8 cellular contexts compared by ENCODE assay signal in the genomic region with DNA sequence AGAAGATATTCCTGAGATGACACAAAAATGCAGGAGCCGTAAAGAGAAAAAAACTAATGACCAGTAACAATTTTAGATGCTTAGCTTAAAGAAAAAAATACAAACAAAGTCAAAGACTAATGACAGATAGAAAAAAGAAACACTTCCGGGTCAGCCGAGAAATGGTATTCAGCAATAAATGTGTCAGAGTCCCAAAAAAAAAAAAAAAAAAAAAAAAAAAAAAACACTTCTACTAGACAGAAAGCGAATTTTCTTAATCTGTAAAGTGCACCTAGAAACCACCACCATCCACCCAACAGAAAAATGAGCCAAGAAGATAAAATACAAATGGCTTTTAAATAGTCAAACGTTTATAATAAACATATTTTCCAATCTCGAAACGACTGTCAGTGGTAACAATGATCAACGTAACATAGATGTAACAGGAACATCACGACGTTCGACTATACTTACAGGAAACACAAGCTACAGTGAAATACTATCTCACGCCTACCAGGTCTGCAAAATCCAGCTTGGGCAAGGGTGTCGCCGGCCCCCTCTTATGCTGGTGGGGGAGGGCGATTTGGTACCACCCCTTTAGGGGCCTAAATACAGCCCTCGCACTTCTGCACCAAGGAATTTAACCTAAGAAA. TPM values are rescaled to one million over a fixed set of nuclear protein-coding genes. Genes with fewer than 3 reads are reported as not detected.
DNase-seq lines count a peak whose midpoint lies in the region; ATAC-seq and TF ChIP-seq lines count a peak whose summit lies in the region.

No MANE protein-coding gene starts in this region.

- no peaks in the 10 kb centered on the region for H3K27me3 Mint-ChIP-seq in activated T-helper 2 cell treated with anti-CD3 and anti-CD28 coated beads, Interferon-gamma antibody, Interleukin-2, Interleukin-4, amounts not matched to agents 10 μg/mL and 5 μg/mL and 100 μg/mL, durations not matched to agents 14 hours and 24 hours and 36 hours (ENCODE audit: low read depth)

- peak overlapping the region; percentile 97 for H3K4me3 ChIP-seq in AG10803 (ENCODE audit: low read length)
- H3K4me3 ChIP-seq in HUES48 (ENCODE audit: low read depth, low read length): peak overlapping the region; percentile 90
- peak overlapping the region; percentile 90 for H3K4me3 ChIP-seq in iPS-18a (ENCODE audit: low read length)
- peak overlapping the region; percentile 79 to 95 for H3K4me3 ChIP-seq in stomach smooth muscle (ENCODE audit: low read length in 2 of 2)

- H3K27ac Mint-ChIP-seq in activated T-helper 2 cell treated with anti-CD3 and anti-CD28 coated beads, Interferon-gamma antibody, Interleukin-2, Interleukin-4, amounts not matched to agents 10 μg/mL and 5 μg/mL and 100 μg/mL, durations not matched to agents 14 hours and 24 hours and 36 hours: peak overlapping the region; percentile 95

- H3K27me3 ChIP-seq in HUES48 (ENCODE audit: control insufficient read depth, insufficient read depth, low read length): no peaks in the 10 kb centered on the region
- H3K27me3 ChIP-seq in iPS-18a (ENCODE audit: control insufficient read depth, insufficient read depth, low read length): peaks cover 9% of the 10 kb centered on the region
- no peaks in the 10 kb centered on the region for H3K27me3 ChIP-seq in stomach smooth muscle (ENCODE audit: control insufficient read depth in 1 of 2, insufficient read depth in 2 of 2, low read length in 2 of 2)

- DNase-seq in AG10803 (ENCODE audit: low read depth): no peak
- no peak for DNase-seq in activated T-helper 2 cell treated with anti-CD3 and anti-CD28 coated beads, Interferon-gamma antibody, Interleukin-2, Interleukin-4, amounts not matched to agents 10 μg/mL and 5 μg/mL and 100 μg/mL, durations not matched to agents 14 hours and 24 hours and 36 hours (ENCODE audit: low spot score)
- no peak for DNase-seq in NCI-H187 (lab: John Stamatoyannopoulos, UW)
- DNase-seq in SKM-1 treated with dmso at 0.1 percent for 144 hours (lab: John Stamatoyannopoulos, UW; ENCODE audit: unreplicated experiment): no peak

- H3K9me3 Mint-ChIP-seq in activated T-helper 2 cell treated with anti-CD3 and anti-CD28 coated beads, Interferon-gamma antibody, Interleukin-2, Interleukin-4, amounts not matched to agents 10 μg/mL and 5 μg/mL and 100 μg/mL, durations not matched to agents 14 hours and 24 hours and 36 hours: no peaks in the 10 kb centered on the region

- no peak for ATAC-seq in GM19395 (IDR thresholded peaks at IDR 0.05; ENCODE audit: unreplicated experiment)

- intact Hi-C loops in activated T-helper 2 cell treated with anti-CD3 and anti-CD28 coated beads, Interferon-gamma antibody, Interleukin-2, Interleukin-4, amounts not matched to agents 10 μg/mL and 5 μg/mL and 100 μg/mL, durations not matched to agents 14 hours and 24 hours and 36 hours (cut with micrococcal nuclease): loop anchor here (5.0 kb wide), 1 partner anchor 208 kb away; no protein-coding TSS in a partner anchor

- peaks cover 31% of the 10 kb centered on the region for H3K36me3 Mint-ChIP-seq in activated T-helper 2 cell treated with anti-CD3 and anti-CD28 coated beads, Interferon-gamma antibody, Interleukin-2, Interleukin-4, amounts not matched to agents 10 μg/mL and 5 μg/mL and 100 μg/mL, durations not matched to agents 14 hours and 24 hours and 36 hours (ENCODE audit: low read depth)

- no peak overlapping the region for H3K9ac ChIP-seq in HUES48 (ENCODE audit: low read depth, low read length)
- H3K9ac ChIP-seq in iPS-18a (ENCODE audit: low read length): peak overlapping the region; percentile 82
- peak overlapping the region in 1 of 2 donors; percentile 74 for H3K9ac ChIP-seq in stomach smooth muscle (ENCODE audit: low read length in 2 of 2)

- H3K4me1 ChIP-seq in HUES48 (ENCODE audit: control insufficient read depth, insufficient read depth, low read length) (peaks cover 7% of the 10 kb centered on the region; the same call in 1 of the 2 replicates), iPS-18a (ENCODE audit: control insufficient read depth, low read depth, low read length) (peaks cover 10% of the 10 kb centered on the region), stomach smooth muscle (ENCODE audit: control insufficient read depth, insufficient read depth, low read length) (peaks cover 39% of the 10 kb centered on the region)

- H3K4me3 Mint-ChIP-seq in activated T-helper 2 cell treated with anti-CD3 and anti-CD28 coated beads, Interferon-gamma antibody, Interleukin-2, Interleukin-4, amounts not matched to agents 10 μg/mL and 5 μg/mL and 100 μg/mL, durations not matched to agents 14 hours and 24 hours and 36 hours (ENCODE audit: low read depth): peak overlapping the region; percentile 99

- TF ChIP-seq CTCF in AG10803 (conservative IDR thresholded peaks at IDR 0.05; ENCODE audit: low read length): no peak

- H3K9me3 ChIP-seq in HUES48 (ENCODE audit: control insufficient read depth, insufficient read depth, low read length) (no peaks in the 10 kb centered on the region), iPS-18a (ENCODE audit: control insufficient read depth, low read depth, low read length) (no peaks in the 10 kb centered on the region), stomach smooth muscle (ENCODE audit: control insufficient read depth in 2 of 2, low read length in 2 of 2) (no peaks in the 10 kb centered on the region)

- H3K4me1 Mint-ChIP-seq in activated T-helper 2 cell treated with anti-CD3 and anti-CD28 coated beads, Interferon-gamma antibody, Interleukin-2, Interleukin-4, amounts not matched to agents 10 μg/mL and 5 μg/mL and 100 μg/mL, durations not matched to agents 14 hours and 24 hours and 36 hours (ENCODE audit: low read depth): peaks cover 12% of the 10 kb centered on the region

- H3K27ac ChIP-seq in HUES48 (ENCODE audit: low read depth, low read length) (no peak overlapping the region), iPS-18a (ENCODE audit: low read length) (no peak overlapping the region), stomach smooth muscle (ENCODE audit: low read length) (peak overlapping the region; percentile 84)

- H3K36me3 ChIP-seq in HUES48 (ENCODE audit: control insufficient read depth, insufficient read depth, low read length) (peaks cover 12% of the 10 kb centered on the region; the same call in 1 of the 2 replicates), iPS-18a (ENCODE audit: control insufficient read depth, low read depth, low read length) (no peaks in the 10 kb centered on the region), stomach smooth muscle (ENCODE audit: control insufficient read depth in 2 of 2, insufficient read depth in 2 of 2, low read length in 2 of 2) (no peaks in the 10 kb centered on the region)

RNA-seq across cellular contexts. Expression of a gene that starts 10.6 kb away (rescaled TPM):
- total RNA-seq in activated T-helper 2 cell treated with anti-CD3 and anti-CD28 coated beads, Interferon-gamma antibody, Interleukin-2, Interleukin-4, amounts not matched to agents 10 μg/mL and 5 μg/mL and 100 μg/mL, durations not matched to agents 14 hours and 24 hours and 36 hours: 100 and 102 TPM in 2 replicates

RNA-seq across cellular contexts. Expression of a gene that starts 11.3 kb away (rescaled TPM):
- 31.2 and 32.1 TPM in 2 replicates for total RNA-seq in activated T-helper 2 cell treated with anti-CD3 and anti-CD28 coated beads, Interferon-gamma antibody, Interleukin-2, Interleukin-4, amounts not matched to agents 10 μg/mL and 5 μg/mL and 100 μg/mL, durations not matched to agents 14 hours and 24 hours and 36 hours

RNA-seq across cellular contexts. Expression of a gene that starts 26.4 kb away (rescaled TPM):
- total RNA-seq in activated T-helper 2 cell treated with anti-CD3 and anti-CD28 coated beads, Interferon-gamma antibody, Interleukin-2, Interleukin-4, amounts not matched to agents 10 μg/mL and 5 μg/mL and 100 μg/mL, durations not matched to agents 14 hours and 24 hours and 36 hours: 55.2 and 56.6 TPM in 2 replicates

RNA-seq across cellular contexts. Expression of a gene that starts 30.5 kb away (rescaled TPM):
- 9.1 and 9.9 TPM in 2 replicates for total RNA-seq in activated T-helper 2 cell treated with anti-CD3 and anti-CD28 coated beads, Interferon-gamma antibody, Interleukin-2, Interleukin-4, amounts not matched to agents 10 μg/mL and 5 μg/mL and 100 μg/mL, durations not matched to agents 14 hours and 24 hours and 36 hours

RNA-seq across cellular contexts. Expression of a gene that starts 30.5 kb away (rescaled TPM):
- total RNA-seq in activated T-helper 2 cell treated with anti-CD3 and anti-CD28 coated beads, Interferon-gamma antibody, Interleukin-2, Interleukin-4, amounts not matched to agents 10 μg/mL and 5 μg/mL and 100 μg/mL, durations not matched to agents 14 hours and 24 hours and 36 hours: 35.9 and 37.9 TPM in 2 replicates
